Comparison of ENCODE assay signal across 11 cellular contexts in genomic region chr10:93992400-93993030, GRCh38. TPM values are rescaled to one million over a fixed set of nuclear protein-coding genes. Genes with fewer than 3 reads are reported as not detected.
DNase-seq lines count a peak whose midpoint lies in the region; ATAC-seq and TF ChIP-seq lines count a peak whose summit lies in the region.
"Had no signal": no experiment of that assay in that cellular context is flagged by ENCODE, and none has a peak within 500 bp of the region (broad histone marks: within the 10 kb centered on the region; RNA-seq: fewer than 3 reads in every experiment).

No MANE protein-coding gene starts in this region.

- CTCF ChIA-PET in Caco-2 (lab: Charles Lee) (interaction anchor here (1.1 to 1.7 kb wide), 5 partner anchors 14 to 84 kb away, joined by 3 to 11 read pairs (median 4); no protein-coding TSS in a partner anchor), HEK293T (lab: Yijun Ruan, JAX) (interaction anchor here (1.0 to 1.5 kb wide), 3 partner anchors 46 to 328 kb away, joined by 3 to 5 read pairs (median 4); no protein-coding TSS in a partner anchor)

- intact Hi-C loops in Caco-2 (cut with micrococcal nuclease; ENCODE audit: unreplicated experiment): loop anchor here (1.0 to 2.0 kb wide), 2 partner anchors 15 to 76 kb away; no protein-coding TSS in a partner anchor

- TF ChIP-seq CTCF in Caco-2 (IDR thresholded peaks at IDR 0.05; ENCODE audit: insufficient read depth in 1 of 2, low read depth in 1 of 2, low read length in 1 of 2, severe bottlenecking in 1 of 2, unreplicated experiment in 1 of 2): peak; percentile 18 to 28
- TF ChIP-seq CTCF in brain microvascular endothelial cell (IDR thresholded peaks at IDR 0.05; ENCODE audit: low read depth, low read length, missing control alignments): peak; percentile 43
- no peak for TF ChIP-seq CTCF in GM10266 (IDR thresholded peaks at IDR 0.05; ENCODE audit: control insufficient read depth, insufficient read depth, low read depth, missing control alignments)

- peaks cover 7% of the 10 kb centered on the region for H3K36me3 Mint-ChIP-seq in Caco-2 (ENCODE audit: insufficient read depth, unreplicated experiment)
- H3K36me3 Mint-ChIP-seq in natural killer cell treated with Interleukin-12 subunit alpha and Interleukin-12 subunit beta and Interleukin-15 and Interleukin-18, amount 100 ng/mL, for 72 hours: peaks cover 7% of the 10 kb centered on the region

- H3K27ac ChIP-seq in brain microvascular endothelial cell: no peak overlapping the region
- H3K27ac ChIP-seq: right lobe of liver had no signal

- H3K27me3 Mint-ChIP-seq in Caco-2 (ENCODE audit: insufficient read depth, unreplicated experiment): no peaks in the 10 kb centered on the region
- peaks cover 37 to 63% of the 10 kb centered on the region in 2 donors for H3K27me3 Mint-ChIP-seq in natural killer cell treated with Interleukin-12 subunit alpha and Interleukin-12 subunit beta and Interleukin-15 and Interleukin-18, amount 100 ng/mL, for 72 hours

- peak overlapping the region; percentile 6 for H3K27ac Mint-ChIP-seq in Caco-2 (ENCODE audit: unreplicated experiment)
- no peak overlapping the region for H3K27ac Mint-ChIP-seq in natural killer cell treated with Interleukin-12 subunit alpha and Interleukin-12 subunit beta and Interleukin-15 and Interleukin-18, amount 100 ng/mL, for 72 hours
- H3K27ac Mint-ChIP-seq: activated naive CD4-positive, alpha-beta T cell treated with anti-CD3 and anti-CD28 coated beads for 36 hours had no signal

- POLR2A ChIA-PET in Caco-2 (lab: Charles Lee) (interaction anchor here (0.6 to 1.0 kb wide), 2 partner anchors 68 to 76 kb away, joined by 3 to 5 read pairs; no protein-coding TSS in a partner anchor), HEK293T (lab: Yijun Ruan, JAX) (interaction anchor here (0.6 kb wide), 1 partner anchor 20 kb away, joined by 3 read pairs; no protein-coding TSS in a partner anchor)

- H3K4me3 ChIP-seq in Caco-2 (ENCODE audit: low read depth, low read length): no peak overlapping the region
- H3K4me3 ChIP-seq in brain microvascular endothelial cell (ENCODE audit: low read depth, low read length): no peak overlapping the region

- H3K4me3 Mint-ChIP-seq in Caco-2 (ENCODE audit: unreplicated experiment): peak overlapping the region; percentile 70
- peak overlapping the region; percentile 6 for H3K4me3 Mint-ChIP-seq in natural killer cell treated with Interleukin-12 subunit alpha and Interleukin-12 subunit beta and Interleukin-15 and Interleukin-18, amount 100 ng/mL, for 72 hours
- H3K4me3 Mint-ChIP-seq: activated naive CD4-positive, alpha-beta T cell treated with anti-CD3 and anti-CD28 coated beads for 36 hours had no signal

- no peak for DNase-seq in Caco-2
- peak; percentile 48 for DNase-seq in HEK293T (ENCODE audit: extremely low spot score)
- no peak for DNase-seq in brain microvascular endothelial cell
- DNase-seq in natural killer cell treated with Interleukin-12 subunit alpha and Interleukin-12 subunit beta and Interleukin-15 and Interleukin-18, amount 100 ng/mL, for 72 hours (ENCODE audit: low spot score): no peak
- DNase-seq in NCI-H774 (lab: John Stamatoyannopoulos, UW): no peak
- DNase-seq in GM10266 (ENCODE audit: extremely low spot score): no peak
- DNase-seq: activated naive CD4-positive, alpha-beta T cell treated with anti-CD3 and anti-CD28 coated beads for 36 hours; NCI-H2081 treated with DMSO at 0.1 percent for 48 hours had no signal

- H3K9me3 Mint-ChIP-seq in Caco-2 (ENCODE audit: unreplicated experiment): no peaks in the 10 kb centered on the region
- H3K9me3 Mint-ChIP-seq in natural killer cell treated with Interleukin-12 subunit alpha and Interleukin-12 subunit beta and Interleukin-15 and Interleukin-18, amount 100 ng/mL, for 72 hours: no peaks in the 10 kb centered on the region
- H3K9me3 Mint-ChIP-seq: activated naive CD4-positive, alpha-beta T cell treated with anti-CD3 and anti-CD28 coated beads for 36 hours had no signal

- ATAC-seq in natural killer cell treated with Interleukin-12 subunit alpha and Interleukin-12 subunit beta and Interleukin-15 and Interleukin-18, amount 100 ng/mL, for 72 hours: no peak
- ATAC-seq in GM21619 (IDR thresholded peaks at IDR 0.05; ENCODE audit: unreplicated experiment): no peak
- no peak for ATAC-seq in HG02885 (IDR thresholded peaks at IDR 0.05; ENCODE audit: poor library complexity, unreplicated experiment)

- H3K36me3 ChIP-seq in Caco-2 (ENCODE audit: control insufficient read depth, insufficient read depth, low read length): no peaks in the 10 kb centered on the region
- H3K36me3 ChIP-seq in brain microvascular endothelial cell (replicated peaks): no peaks in the 10 kb centered on the region
- H3K36me3 ChIP-seq: right lobe of liver had no signal

- H3K4me1 Mint-ChIP-seq in Caco-2 (ENCODE audit: low read depth, unreplicated experiment): peaks cover 47% of the 10 kb centered on the region
- peaks cover 0 to 4% of the 10 kb centered on the region in 2 donors for H3K4me1 Mint-ChIP-seq in natural killer cell treated with Interleukin-12 subunit alpha and Interleukin-12 subunit beta and Interleukin-15 and Interleukin-18, amount 100 ng/mL, for 72 hours (ENCODE audit: low read depth in 2 of 2)

- H3K4me1 ChIP-seq in Caco-2: peaks cover 43% of the 10 kb centered on the region
- H3K4me1 ChIP-seq: right lobe of liver had no signal

- in situ Hi-C loops in brain microvascular endothelial cell (cut with HindIII; ENCODE audit: low pct_ligation_motif_present, low sequenced_read_pairs): no loop called here

- H3K27me3 ChIP-seq in Caco-2 (replicated peaks; ENCODE audit: control insufficient read depth, insufficient read depth, low read length) (no peaks in the 10 kb centered on the region), brain microvascular endothelial cell (replicated peaks) (no peaks in the 10 kb centered on the region)
- H3K27me3 ChIP-seq: right lobe of liver had no signal

- no peaks in the 10 kb centered on the region for H3K9me3 ChIP-seq in Caco-2
- H3K9me3 ChIP-seq: right lobe of liver had no signal

- no TSS peak for BruUV-seq in Caco-2 (replicated peaks; lab: Mats Ljungman, UMichigan)

TF ChIP-seq in HEK293T, 16 proteins besides CTCF, POLR2A, EP300 and RAD21:
- no peak for TF ChIP-seq L3MBTL2 (conservative IDR thresholded peaks at IDR 0.05)
- TF ChIP-seq ELF4 (IDR thresholded peaks at IDR 0.05): no peak
- no peak for TF ChIP-seq SP1 (IDR thresholded peaks at IDR 0.05)
- TF ChIP-seq LEF1 (IDR thresholded peaks at IDR 0.05; ENCODE audit: borderline replicate concordance): no peak
- TF ChIP-seq CTBP1 (IDR thresholded peaks at IDR 0.05; ENCODE audit: borderline replicate concordance): no peak
- no peak for TF ChIP-seq FOXM1 (IDR thresholded peaks at IDR 0.05; ENCODE audit: borderline replicate concordance)
- no peak for TF ChIP-seq SUZ12 (IDR thresholded peaks at IDR 0.05)
- no peak for TF ChIP-seq ZNF384 (IDR thresholded peaks at IDR 0.05)
- TF ChIP-seq TARDBP (IDR thresholded peaks at IDR 0.05): no peak
- TF ChIP-seq PKNOX1 (IDR thresholded peaks at IDR 0.05): no peak
- TF ChIP-seq ARNT (IDR thresholded peaks at IDR 0.05): no peak
- no peak for TF ChIP-seq FOXK2 (IDR thresholded peaks at IDR 0.05)
- TF ChIP-seq FOXA1 (IDR thresholded peaks at IDR 0.05): no peak
- no peak for TF ChIP-seq HDGF (IDR thresholded peaks at IDR 0.05; ENCODE audit: borderline replicate concordance)
- TF ChIP-seq NFRKB (IDR thresholded peaks at IDR 0.05): no peak
- TF ChIP-seq BHLHE40 (IDR thresholded peaks at IDR 0.05; ENCODE audit: borderline replicate concordance): no peak

RNA-seq across cellular contexts. Expression of gene PLCE1, which starts 1.2 kb away (rescaled TPM):
- 10.7 and 12.8 TPM in 2 replicates for total RNA-seq in Caco-2 (2022)
- total RNA-seq in natural killer cell treated with Interleukin-12 subunit alpha and Interleukin-12 subunit beta and Interleukin-15 and Interleukin-18, amount 100 ng/mL, for 72 hours: under 1 TPM in 1 of 2 donors, not detected in 1; 0.06 TPM

Comparison
In these comparisons a context has a peak if more than half of its experiments do, and no peak if none do; other contexts are left out.
1. RNA of gene PLCE1, which starts 1.2 kb away (total RNA-seq): 10.7 to 12.8 TPM in Caco-2; 0.06 TPM in natural killer cell treated with Interleukin-12 subunit alpha and Interleukin-12 subunit beta and Interleukin-15 and Interleukin-18, amount 100 ng/mL, for 72 hours; every median in the first group is over 10 times any median in the second.